Comparison of ENCODE assay signal across 16 cellular contexts in the genomic region with DNA sequence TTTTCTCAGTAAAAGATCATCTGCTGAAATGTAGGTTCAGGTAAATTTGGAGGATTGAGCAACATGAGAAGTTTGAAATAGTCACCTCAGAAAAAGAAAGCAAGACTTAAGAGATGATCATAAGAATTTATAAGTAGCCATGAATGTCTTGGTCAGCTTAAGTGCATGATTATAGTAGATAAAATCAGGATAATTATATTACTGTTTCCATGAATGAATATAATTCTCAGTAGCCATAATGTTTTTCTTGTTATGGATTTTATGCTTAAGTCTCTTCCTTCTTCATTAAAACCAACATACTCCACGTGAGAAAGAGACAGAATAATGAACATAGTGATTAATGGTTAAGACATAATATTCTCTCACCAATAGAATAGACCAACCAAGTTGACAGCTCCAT.
"Had no signal": no experiment of that assay in that cellular context is flagged by ENCODE, and none has a peak within 500 bp of the region (broad histone marks: within the 10 kb centered on the region; RNA-seq: fewer than 3 reads in every experiment).

No MANE protein-coding gene starts in this region.

- ATAC-seq: foreskin keratinocyte, gastroesophageal sphincter, heart right ventricle, left cardiac atrium, left lung, left ventricle myocardium superior, lower lobe of right lung had no signal

- DNase-seq: colonic mucosa; cortex of kidney; effector CD4-positive, alpha-beta T cell; effector memory CD4-positive, alpha-beta T cell; foreskin keratinocyte; heart right ventricle; hippocampal formation; left cardiac atrium; left lung; left ventricle myocardium superior; lower lobe of right lung; mesenchymal stem cell; midbrain had no signal

- H3K4me3 ChIP-seq: colonic mucosa, esophagus muscularis mucosa, gastroesophageal sphincter, heart right ventricle, left lung, lower lobe of right lung had no signal

- H3K27ac Mint-ChIP-seq: dendritic cell treated with granulocyte-macrophage colony-stimulating factor and Interleukin-4, amounts not matched to agents 40 ng/mL and 50 ng/mL, for 4 days had no signal

- H3K27me3 ChIP-seq: colonic mucosa, esophagus muscularis mucosa, foreskin keratinocyte, gastroesophageal sphincter, heart right ventricle, left lung had no signal

- H3K9me3 ChIP-seq: colonic mucosa, esophagus muscularis mucosa, gastroesophageal sphincter, left lung, lower lobe of right lung had no signal

- H3K36me3 ChIP-seq: colonic mucosa, esophagus muscularis mucosa, gastroesophageal sphincter, heart right ventricle, left lung, lower lobe of right lung had no signal

- H3K27ac ChIP-seq: colonic mucosa, esophagus muscularis mucosa, foreskin keratinocyte, gastroesophageal sphincter, heart right ventricle, left lung, lower lobe of right lung had no signal

- H3K4me3 Mint-ChIP-seq: dendritic cell treated with granulocyte-macrophage colony-stimulating factor and Interleukin-4, amounts not matched to agents 40 ng/mL and 50 ng/mL, for 4 days had no signal

- H3K27me3 Mint-ChIP-seq: dendritic cell treated with granulocyte-macrophage colony-stimulating factor and Interleukin-4, amounts not matched to agents 40 ng/mL and 50 ng/mL, for 4 days had no signal

- H3K9me3 Mint-ChIP-seq: dendritic cell treated with granulocyte-macrophage colony-stimulating factor and Interleukin-4, amounts not matched to agents 40 ng/mL and 50 ng/mL, for 4 days had no signal

- H3K4me1 ChIP-seq: colonic mucosa, esophagus muscularis mucosa, foreskin keratinocyte, gastroesophageal sphincter, left lung, lower lobe of right lung had no signal
